1 cellular context compared by ENCODE assay signal in the genomic region with DNA sequence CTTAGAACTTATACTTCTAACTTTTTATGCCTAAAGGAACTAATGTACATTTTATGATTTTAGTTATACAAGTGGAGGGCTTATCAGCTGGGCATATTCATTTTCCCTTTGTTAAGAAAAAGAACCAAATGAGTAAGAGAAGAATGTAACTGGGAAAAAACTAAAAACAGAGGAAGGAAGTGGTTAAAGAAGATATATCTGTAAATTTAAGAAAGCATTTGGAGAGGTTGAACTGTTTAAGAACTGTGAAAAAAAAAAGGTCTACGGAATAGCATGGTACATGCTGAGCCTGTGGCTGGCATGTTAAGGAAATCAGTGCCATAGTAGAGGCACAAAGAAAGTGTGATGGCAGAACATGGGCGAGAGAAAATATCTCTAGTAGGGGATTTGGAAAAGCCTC.
A peak's percentile ranks its signal among the peaks of the same experiment; 100 is the strongest.
TF ChIP-seq lines count a peak whose summit lies in the region.

No MANE protein-coding gene starts in this region.

TF ChIP-seq in GM12878, 131 proteins besides CTCF, POLR2A, EP300 and RAD21:
- peak in 1 of 2 experiments; percentile 15; a peak in 1 of 4 replicates for TF ChIP-seq ETV6 (conservative IDR thresholded peaks at IDR 0.05 in 1 of 2, IDR thresholded peaks at IDR 0.05 in 1 of 2; ENCODE audit: borderline replicate concordance in 1 of 2, low read depth in 1 of 2)
- peak; percentile 51 for TF ChIP-seq JUNB (IDR thresholded peaks at IDR 0.05)
- peak; percentile 78 for TF ChIP-seq NFIC (IDR thresholded peaks at IDR 0.05; ENCODE audit: low read depth, low read length)
- 0 out of 2 replicates have a peak, but pooled peaks have one; percentile 27 for TF ChIP-seq GABPA (IDR thresholded peaks at IDR 0.05; ENCODE audit: low read depth)
- no peak for TF ChIP-seq JUND (IDR thresholded peaks at IDR 0.05; ENCODE audit: low read depth, low read length)
- TF ChIP-seq, protein P1, sequence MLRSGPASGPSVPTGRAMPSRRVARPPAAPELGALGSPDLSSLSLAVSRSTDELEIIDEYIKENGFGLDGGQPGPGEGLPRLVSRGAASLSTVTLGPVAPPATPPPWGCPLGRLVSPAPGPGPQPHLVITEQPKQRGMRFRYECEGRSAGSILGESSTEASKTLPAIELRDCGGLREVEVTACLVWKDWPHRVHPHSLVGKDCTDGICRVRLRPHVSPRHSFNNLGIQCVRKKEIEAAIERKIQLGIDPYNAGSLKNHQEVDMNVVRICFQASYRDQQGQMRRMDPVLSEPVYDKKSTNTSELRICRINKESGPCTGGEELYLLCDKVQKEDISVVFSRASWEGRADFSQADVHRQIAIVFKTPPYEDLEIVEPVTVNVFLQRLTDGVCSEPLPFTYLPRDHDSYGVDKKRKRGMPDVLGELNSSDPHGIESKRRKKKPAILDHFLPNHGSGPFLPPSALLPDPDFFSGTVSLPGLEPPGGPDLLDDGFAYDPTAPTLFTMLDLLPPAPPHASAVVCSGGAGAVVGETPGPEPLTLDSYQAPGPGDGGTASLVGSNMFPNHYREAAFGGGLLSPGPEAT (IDR thresholded peaks at IDR 0.05; ENCODE audit: low read depth): peak; percentile 68; the same call in 1 of the 2 replicates
- TF ChIP-seq RUNX3 (IDR thresholded peaks at IDR 0.05; ENCODE audit: low read length): peak; percentile 65; the same call in 1 of the 2 replicates
- TF ChIP-seq EED (IDR thresholded peaks at IDR 0.05; ENCODE audit: low read depth): peak; percentile 46; the same call in 1 of the 2 replicates
- no peak for TF ChIP-seq CEBPB (IDR thresholded peaks at IDR 0.05; ENCODE audit: borderline replicate concordance in 1 of 2, low read depth in 2 of 2, low read length in 2 of 2)
- TF ChIP-seq, protein P2, sequence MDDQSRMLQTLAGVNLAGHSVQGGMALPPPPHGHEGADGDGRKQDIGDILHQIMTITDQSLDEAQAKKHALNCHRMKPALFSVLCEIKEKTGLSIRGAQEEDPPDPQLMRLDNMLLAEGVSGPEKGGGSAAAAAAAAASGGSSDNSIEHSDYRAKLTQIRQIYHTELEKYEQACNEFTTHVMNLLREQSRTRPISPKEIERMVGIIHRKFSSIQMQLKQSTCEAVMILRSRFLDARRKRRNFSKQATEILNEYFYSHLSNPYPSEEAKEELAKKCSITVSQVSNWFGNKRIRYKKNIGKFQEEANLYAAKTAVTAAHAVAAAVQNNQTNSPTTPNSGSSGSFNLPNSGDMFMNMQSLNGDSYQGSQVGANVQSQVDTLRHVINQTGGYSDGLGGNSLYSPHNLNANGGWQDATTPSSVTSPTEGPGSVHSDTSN (IDR thresholded peaks at IDR 0.05; ENCODE audit: insufficient replicate concordance, low read depth, low read length): no peak
- TF ChIP-seq, protein P3, sequence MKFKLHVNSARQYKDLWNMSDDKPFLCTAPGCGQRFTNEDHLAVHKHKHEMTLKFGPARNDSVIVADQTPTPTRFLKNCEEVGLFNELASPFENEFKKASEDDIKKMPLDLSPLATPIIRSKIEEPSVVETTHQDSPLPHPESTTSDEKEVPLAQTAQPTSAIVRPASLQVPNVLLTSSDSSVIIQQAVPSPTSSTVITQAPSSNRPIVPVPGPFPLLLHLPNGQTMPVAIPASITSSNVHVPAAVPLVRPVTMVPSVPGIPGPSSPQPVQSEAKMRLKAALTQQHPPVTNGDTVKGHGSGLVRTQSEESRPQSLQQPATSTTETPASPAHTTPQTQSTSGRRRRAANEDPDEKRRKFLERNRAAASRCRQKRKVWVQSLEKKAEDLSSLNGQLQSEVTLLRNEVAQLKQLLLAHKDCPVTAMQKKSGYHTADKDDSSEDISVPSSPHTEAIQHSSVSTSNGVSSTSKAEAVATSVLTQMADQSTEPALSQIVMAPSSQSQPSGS (IDR thresholded peaks at IDR 0.05; ENCODE audit: low read length): 0 out of 2 replicates have a peak, but pooled peaks have one; percentile 32
- TF ChIP-seq, protein P4, sequence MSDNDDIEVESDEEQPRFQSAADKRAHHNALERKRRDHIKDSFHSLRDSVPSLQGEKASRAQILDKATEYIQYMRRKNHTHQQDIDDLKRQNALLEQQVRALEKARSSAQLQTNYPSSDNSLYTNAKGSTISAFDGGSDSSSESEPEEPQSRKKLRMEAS (IDR thresholded peaks at IDR 0.05; ENCODE audit: low read depth, low read length): no peak
- no peak for TF ChIP-seq POU2F2 (IDR thresholded peaks at IDR 0.05; ENCODE audit: borderline replicate concordance, low read depth, low read length)
- TF ChIP-seq, protein P5, sequence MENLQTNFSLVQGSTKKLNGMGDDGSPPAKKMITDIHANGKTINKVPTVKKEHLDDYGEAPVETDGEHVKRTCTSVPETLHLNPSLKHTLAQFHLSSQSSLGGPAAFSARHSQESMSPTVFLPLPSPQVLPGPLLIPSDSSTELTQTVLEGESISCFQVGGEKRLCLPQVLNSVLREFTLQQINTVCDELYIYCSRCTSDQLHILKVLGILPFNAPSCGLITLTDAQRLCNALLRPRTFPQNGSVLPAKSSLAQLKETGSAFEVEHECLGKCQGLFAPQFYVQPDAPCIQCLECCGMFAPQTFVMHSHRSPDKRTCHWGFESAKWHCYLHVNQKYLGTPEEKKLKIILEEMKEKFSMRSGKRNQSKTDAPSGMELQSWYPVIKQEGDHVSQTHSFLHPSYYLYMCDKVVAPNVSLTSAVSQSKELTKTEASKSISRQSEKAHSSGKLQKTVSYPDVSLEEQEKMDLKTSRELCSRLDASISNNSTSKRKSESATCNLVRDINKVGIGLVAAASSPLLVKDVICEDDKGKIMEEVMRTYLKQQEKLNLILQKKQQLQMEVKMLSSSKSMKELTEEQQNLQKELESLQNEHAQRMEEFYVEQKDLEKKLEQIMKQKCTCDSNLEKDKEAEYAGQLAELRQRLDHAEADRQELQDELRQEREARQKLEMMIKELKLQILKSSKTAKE (IDR thresholded peaks at IDR 0.05; ENCODE audit: low read depth, poor library complexity, severe bottlenecking): no peak
- peak in 1 of 2 experiments; percentile 31; a peak in 1 of 4 replicates for TF ChIP-seq IKZF2 (IDR thresholded peaks at IDR 0.05)
- TF ChIP-seq MEF2A (IDR thresholded peaks at IDR 0.05; ENCODE audit: insufficient read depth, low read depth, low read length): 0 out of 2 replicates have a peak, but pooled peaks have one; percentile 19
- 0 out of 2 replicates have a peak, but pooled peaks have one; percentile 32 for TF ChIP-seq IKZF1 (conservative IDR thresholded peaks at IDR 0.05)
- TF ChIP-seq SIX5 (IDR thresholded peaks at IDR 0.05; ENCODE audit: low read depth, low read length, severe bottlenecking): no peak
